ENCODE assay signal across 3 cellular contexts in genomic region chr2:199258291-199258690, GRCh38.
TF ChIP-seq lines count a peak whose summit lies in the region.

No MANE protein-coding gene starts in this region.

TF ChIP-seq in SK-N-SH, 30 proteins besides CTCF, POLR2A, EP300 and RAD21:
- no peak for TF ChIP-seq MEF2A (IDR thresholded peaks at IDR 0.05; ENCODE audit: borderline replicate concordance, low read depth)
- TF ChIP-seq REST (IDR thresholded peaks at IDR 0.05; ENCODE audit: low read depth, low read length), result no peak
- no peak for TF ChIP-seq TEAD4 (IDR thresholded peaks at IDR 0.05; ENCODE audit: borderline replicate concordance, insufficient read depth)
- TF ChIP-seq POLR2AphosphoS5 (IDR thresholded peaks at IDR 0.05; ENCODE audit: low read depth, low read length), result no peak
- no peak for TF ChIP-seq GABPA (IDR thresholded peaks at IDR 0.05; ENCODE audit: low read depth)
- no peak for TF ChIP-seq RXRA (IDR thresholded peaks at IDR 0.05; ENCODE audit: borderline replicate concordance, low read depth)
- no peak for TF ChIP-seq ZBTB33 (IDR thresholded peaks at IDR 0.05; ENCODE audit: borderline replicate concordance, low read depth)
- TF ChIP-seq MXI1 (IDR thresholded peaks at IDR 0.05; ENCODE audit: low read depth, low read length), result no peak
- no peak for TF ChIP-seq TAF1 (IDR thresholded peaks at IDR 0.05; ENCODE audit: borderline replicate concordance, low read depth, low read length)
- TF ChIP-seq NFIC (IDR thresholded peaks at IDR 0.05; ENCODE audit: borderline replicate concordance), result no peak
- TF ChIP-seq FOXM1 (IDR thresholded peaks at IDR 0.05; ENCODE audit: low read depth), result no peak
- TF ChIP-seq YY1 (IDR thresholded peaks at IDR 0.05; ENCODE audit: low read depth), result no peak
- TF ChIP-seq FOXJ3 (CRISPR knock-in tag; IDR thresholded peaks at IDR 0.05), result no peak
- no peak for TF ChIP-seq PBX3 (IDR thresholded peaks at IDR 0.05)
- no peak for TF ChIP-seq SIN3A (IDR thresholded peaks at IDR 0.05; ENCODE audit: borderline replicate concordance, low read depth, low read length)

TF ChIP-seq in SK-N-SH treated with all-trans-retinoic acid at 6 μM for 48 hours, 23 proteins besides CTCF, POLR2A, EP300 and RAD21:
- TF ChIP-seq ARNTL (CRISPR knock-in tag; IDR thresholded peaks at IDR 0.05; ENCODE audit: borderline replicate concordance, low read depth) (no peak), PPARA (CRISPR knock-in tag; IDR thresholded peaks at IDR 0.05; ENCODE audit: borderline replicate concordance) (no peak)
TF ChIP-seq in SK-N-SH treated with all-trans-retinoic acid at 6 μM for 48 hours: peak in this region for 0.

TF ChIP-seq in K562, 482 proteins besides CTCF, POLR2A, EP300 and RAD21:
- TF ChIP-seq PHF8 (IDR thresholded peaks at IDR 0.05; ENCODE audit: borderline replicate concordance, low read length), result no peak
- TF ChIP-seq ID3 (CRISPR knock-in tag; IDR thresholded peaks at IDR 0.05), result no peak
- TF ChIP-seq ID3 (tag; IDR thresholded peaks at IDR 0.05), result no peak
- TF ChIP-seq HNRNPUL1 (IDR thresholded peaks at IDR 0.05; ENCODE audit: low read length), result no peak
- no peak for TF ChIP-seq HMBOX1 (IDR thresholded peaks at IDR 0.05)
- no peak for TF ChIP-seq ZNF347 (CRISPR knock-in tag; IDR thresholded peaks at IDR 0.05; ENCODE audit: low read depth)
- TF ChIP-seq UBTF (IDR thresholded peaks at IDR 0.05; ENCODE audit: borderline replicate concordance in 1 of 2, low read depth in 2 of 2, low read length in 2 of 2), result no peak
- no peak for TF ChIP-seq IRF2 (CRISPR knock-in tag; IDR thresholded peaks at IDR 0.05)
- no peak for TF ChIP-seq ZMIZ1 (IDR thresholded peaks at IDR 0.05; ENCODE audit: low read depth in 2 of 2, low read length in 2 of 2)
- no peak for TF ChIP-seq NFIX (CRISPR knock-in tag; IDR thresholded peaks at IDR 0.05; ENCODE audit: low read depth)
